Comparison of ENCODE assay signal across 26 cellular contexts in the genomic region with DNA sequence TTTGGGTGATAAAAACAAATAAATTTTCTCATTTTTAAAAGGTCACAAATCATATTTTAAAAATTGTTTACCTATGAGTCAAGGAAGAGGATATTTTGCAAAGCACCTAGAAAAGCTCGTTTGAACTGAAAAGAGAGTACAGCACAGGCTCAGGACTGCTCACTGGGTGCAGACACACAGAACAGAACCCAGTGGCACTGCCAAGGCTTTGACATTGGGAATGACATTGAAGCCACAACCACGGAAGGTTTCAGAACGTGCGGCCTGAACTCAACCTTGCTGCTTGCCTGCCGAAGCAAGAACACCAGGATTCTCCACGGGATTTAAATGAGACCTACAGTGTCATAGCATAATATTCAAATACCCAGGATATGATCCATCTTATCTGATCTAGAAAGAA.
"Had no signal": no experiment of that assay in that cellular context is flagged by ENCODE, and none has a peak within 500 bp of the region (broad histone marks: within the 10 kb centered on the region; RNA-seq: fewer than 3 reads in every experiment).

No MANE protein-coding gene starts in this region.

- H3K27me3 ChIP-seq: hepatocyte, neural progenitor cell, neutrophil, right lobe of liver, upper lobe of left lung, vagina had no signal

- DNase-seq: islet precursor cell; mesendoderm; naive B cell; natural killer cell; nephron progenitor cell; occipital lobe; psoas muscle; right lobe of liver; stimulated activated CD4-positive, alpha-beta T cell treated with anti-CD3 and anti-CD28 coated beads, Interleukin-1b, Interleukin-23, amount 100 ng/mL, for 48 hours; stimulated activated CD4-positive, alpha-beta T cell treated with anti-CD3 and anti-CD28 coated beads, Interleukin-2, amount 100 ng/mL, for 48 hours; stimulated activated CD4-positive, alpha-beta T cell treated with anti-CD3 and anti-CD28 coated beads, Interleukin-4, amount 100 ng/mL, for 4 hours; stimulated activated CD8-positive, alpha-beta memory T cell treated with anti-CD3 and anti-CD28 coated beads, Interleukin-4, amount 100 ng/mL, for 48 hours; stimulated activated naive CD4-positive, alpha-beta T cell treated with Interleukin-2 at 50 U/mL for 16 hours; stimulated activated naive CD8-positive, alpha-beta T cell treated with anti-CD3 and anti-CD28 coated beads, Interleukin-15, amount 100 ng/mL, for 72 hours; substantia nigra; transverse colon had no signal

- H3K4me1 ChIP-seq: parathyroid adenoma, psoas muscle, right lobe of liver, transverse colon, upper lobe of left lung, vagina had no signal

- H3K4me3 ChIP-seq: hepatocyte, lung, neural progenitor cell, psoas muscle, right lobe of liver, smooth muscle cell, transverse colon, upper lobe of left lung, vagina had no signal

- H3K27ac ChIP-seq: hepatocyte, neural progenitor cell, neutrophil, parathyroid adenoma, psoas muscle, right lobe of liver, transverse colon, upper lobe of left lung, vagina had no signal

- ATAC-seq: left lobe of liver; natural killer cell; psoas muscle; right lobe of liver; stimulated activated memory B cell treated with anti-CD40 and anti-IgM and Interleukin-4, amounts not matched to agents 10 μg/mL and 1 μg/mL and 100 μg/mL, for 72 hours; stimulated activated naive CD8-positive, alpha-beta T cell treated with anti-CD3 and anti-CD28 coated beads, Interleukin-15, amount 100 ng/mL, for 72 hours had no signal

- H3K36me3 ChIP-seq: neural progenitor cell, neutrophil, right lobe of liver, transverse colon, upper lobe of left lung, vagina had no signal

- H3K9ac ChIP-seq: neural progenitor cell, parathyroid adenoma had no signal

- H3K9me3 ChIP-seq: neutrophil, right lobe of liver, transverse colon, upper lobe of left lung, vagina had no signal
